ENCODE assay signal across 8 cellular contexts in genomic region chr2:211879323-211879722, GRCh38.
DNase-seq lines count a peak whose midpoint lies in the region; ATAC-seq and TF ChIP-seq lines count a peak whose summit lies in the region.
"Had no signal": no experiment of that assay in that cellular context is flagged by ENCODE, and none has a peak within 500 bp of the region (broad histone marks: within the 10 kb centered on the region; RNA-seq: fewer than 3 reads in every experiment).

No MANE protein-coding gene starts in this region.

- H4K20me1 ChIP-seq in neural cell (ENCODE audit: insufficient read depth) = no peaks in the 10 kb centered on the region

- H3K27me3 ChIP-seq in neural cell (ENCODE audit: insufficient read depth, low read depth, low read length) = no peaks in the 10 kb centered on the region

- peak; percentile 33 for TF ChIP-seq RAD21 in neural cell (conservative IDR thresholded peaks at IDR 0.05)

- peak; percentile 59 to 67 for TF ChIP-seq CTCF in brain (conservative IDR thresholded peaks at IDR 0.05)
- TF ChIP-seq CTCF in neural cell (IDR thresholded peaks at IDR 0.05; ENCODE audit: poor library complexity, severe bottlenecking) = peak; percentile 28

- H3K36me3 Mint-ChIP-seq in brain = no peaks in the 10 kb centered on the region
- H3K36me3 Mint-ChIP-seq in activated T-helper 1 cell treated with anti-CD3 and anti-CD28 coated beads, Interleukin-12 subunit alpha, Interleukin-12 subunit beta, Interleukin-2, Interleukin-4 antibody, amounts not matched to agents 30 ng/mL and 10 ng/mL and 1 ng/mL, durations not matched to agents 14 hours and 24 hours and 36 hours (ENCODE audit: low read depth) = no peaks in the 10 kb centered on the region
- no peaks in the 10 kb centered on the region for H3K36me3 Mint-ChIP-seq in activated CD4-positive, alpha-beta T cell treated with anti-CD3 and anti-CD28 coated beads, Interleukin-2, amount 10 ng/mL, durations not matched to agents 24 days and 14 days (ENCODE audit: low read depth)

- no peaks in the 10 kb centered on the region for H3K9me3 ChIP-seq in neural cell (ENCODE audit: low read length)

- peaks cover 4% of the 10 kb centered on the region for H3K27me3 Mint-ChIP-seq in brain
- H3K27me3 Mint-ChIP-seq in activated T-helper 1 cell treated with anti-CD3 and anti-CD28 coated beads, Interleukin-12 subunit alpha, Interleukin-12 subunit beta, Interleukin-2, Interleukin-4 antibody, amounts not matched to agents 30 ng/mL and 10 ng/mL and 1 ng/mL, durations not matched to agents 14 hours and 24 hours and 36 hours (ENCODE audit: insufficient read depth) = no peaks in the 10 kb centered on the region
- H3K27me3 Mint-ChIP-seq in activated CD4-positive, alpha-beta T cell treated with anti-CD3 and anti-CD28 coated beads, Interleukin-2, amount 10 ng/mL, durations not matched to agents 24 days and 14 days = no peaks in the 10 kb centered on the region

- ATAC-seq in HG03442 (IDR thresholded peaks at IDR 0.05; ENCODE audit: unreplicated experiment) = peak; percentile 46
- no peak for ATAC-seq in HG03095 (IDR thresholded peaks at IDR 0.05; ENCODE audit: unreplicated experiment)

- intact Hi-C loops in activated T-helper 1 cell treated with anti-CD3 and anti-CD28 coated beads, Interleukin-12 subunit alpha, Interleukin-12 subunit beta, Interleukin-2, Interleukin-4 antibody, amounts not matched to agents 30 ng/mL and 10 ng/mL and 1 ng/mL, durations not matched to agents 14 hours and 24 hours and 36 hours (cut with micrococcal nuclease) = no loop called here
- intact Hi-C loops in activated CD4-positive, alpha-beta T cell treated with anti-CD3 and anti-CD28 coated beads, Interleukin-2, amount 10 ng/mL, durations not matched to agents 24 days and 14 days (cut with micrococcal nuclease) = no loop called here

- no peak for TF ChIP-seq EP300 in neural cell (conservative IDR thresholded peaks at IDR 0.05; ENCODE audit: poor library complexity, severe bottlenecking)

- H3K27ac ChIP-seq in neural cell (ENCODE audit: low read length) = no peak overlapping the region

- H3K9ac ChIP-seq in neural cell (ENCODE audit: low read length) = no peak overlapping the region

- no peak overlapping the region for H3K4me3 ChIP-seq in neural cell (ENCODE audit: low read length)

- H3K9me2 ChIP-seq in neural cell (ENCODE audit: insufficient read depth, low read length) = no peaks in the 10 kb centered on the region

- H3F3A ChIP-seq in neural cell (ENCODE audit: insufficient read depth, low read length, poor library complexity, severe bottlenecking) = no peaks in the 10 kb centered on the region

- peaks cover 10% of the 10 kb centered on the region for H3K4me1 Mint-ChIP-seq in brain
- no peaks in the 10 kb centered on the region for H3K4me1 Mint-ChIP-seq in activated T-helper 1 cell treated with anti-CD3 and anti-CD28 coated beads, Interleukin-12 subunit alpha, Interleukin-12 subunit beta, Interleukin-2, Interleukin-4 antibody, amounts not matched to agents 30 ng/mL and 10 ng/mL and 1 ng/mL, durations not matched to agents 14 hours and 24 hours and 36 hours (ENCODE audit: low read depth)
- no peaks in the 10 kb centered on the region for H3K4me1 Mint-ChIP-seq in activated CD4-positive, alpha-beta T cell treated with anti-CD3 and anti-CD28 coated beads, Interleukin-2, amount 10 ng/mL, durations not matched to agents 24 days and 14 days

- no peak overlapping the region for H3K4me3 Mint-ChIP-seq in brain
- H3K4me3 Mint-ChIP-seq in activated T-helper 1 cell treated with anti-CD3 and anti-CD28 coated beads, Interleukin-12 subunit alpha, Interleukin-12 subunit beta, Interleukin-2, Interleukin-4 antibody, amounts not matched to agents 30 ng/mL and 10 ng/mL and 1 ng/mL, durations not matched to agents 14 hours and 24 hours and 36 hours = no peak overlapping the region
- H3K4me3 Mint-ChIP-seq in activated CD4-positive, alpha-beta T cell treated with anti-CD3 and anti-CD28 coated beads, Interleukin-2, amount 10 ng/mL, durations not matched to agents 24 days and 14 days = no peak overlapping the region

- no peaks in the 10 kb centered on the region for H3K79me2 ChIP-seq in neural cell (replicated peaks; ENCODE audit: insufficient read depth, low read length)

- H2AFZ ChIP-seq in neural cell (ENCODE audit: low read depth, low read length) = no peak overlapping the region

- H3K9me3 Mint-ChIP-seq in brain = peaks cover 0 to 5% (median 0%) of the 10 kb centered on the region in 5 experiments
- peaks cover 3% of the 10 kb centered on the region for H3K9me3 Mint-ChIP-seq in activated T-helper 1 cell treated with anti-CD3 and anti-CD28 coated beads, Interleukin-12 subunit alpha, Interleukin-12 subunit beta, Interleukin-2, Interleukin-4 antibody, amounts not matched to agents 30 ng/mL and 10 ng/mL and 1 ng/mL, durations not matched to agents 14 hours and 24 hours and 36 hours
- H3K9me3 Mint-ChIP-seq in activated CD4-positive, alpha-beta T cell treated with anti-CD3 and anti-CD28 coated beads, Interleukin-2, amount 10 ng/mL, durations not matched to agents 24 days and 14 days = no peaks in the 10 kb centered on the region

- H3K27ac Mint-ChIP-seq in brain = no peak overlapping the region
- no peak overlapping the region for H3K27ac Mint-ChIP-seq in activated T-helper 1 cell treated with anti-CD3 and anti-CD28 coated beads, Interleukin-12 subunit alpha, Interleukin-12 subunit beta, Interleukin-2, Interleukin-4 antibody, amounts not matched to agents 30 ng/mL and 10 ng/mL and 1 ng/mL, durations not matched to agents 14 hours and 24 hours and 36 hours
- H3K27ac Mint-ChIP-seq in activated CD4-positive, alpha-beta T cell treated with anti-CD3 and anti-CD28 coated beads, Interleukin-2, amount 10 ng/mL, durations not matched to agents 24 days and 14 days = no peak overlapping the region

- no peaks in the 10 kb centered on the region for H3K36me3 ChIP-seq in neural cell (ENCODE audit: insufficient read depth, low read length)

- DNase-seq in GM03348 (ENCODE audit: low spot score) = peak; percentile 7
- no peak for DNase-seq in activated T-helper 1 cell treated with anti-CD3 and anti-CD28 coated beads, Interleukin-12 subunit alpha, Interleukin-12 subunit beta, Interleukin-2, Interleukin-4 antibody, amounts not matched to agents 30 ng/mL and 10 ng/mL and 1 ng/mL, durations not matched to agents 14 hours and 24 hours and 36 hours (ENCODE audit: low spot score)
- DNase-seq in activated CD4-positive, alpha-beta T cell treated with anti-CD3 and anti-CD28 coated beads, Interleukin-2, amount 10 ng/mL, durations not matched to agents 24 days and 14 days = no peak
- DNase-seq: T-helper 2 cell had no signal

- no peak overlapping the region for H3K4me2 ChIP-seq in neural cell (ENCODE audit: low read length)

TF ChIP-seq in neural cell, 6 proteins besides CTCF, POLR2A, EP300 and RAD21:
- TF ChIP-seq SMC3 (conservative IDR thresholded peaks at IDR 0.05; ENCODE audit: poor library complexity) (peak; percentile 35), MXI1 (conservative IDR thresholded peaks at IDR 0.05; ENCODE audit: poor library complexity, severe bottlenecking) (no peak)
